10 cellular contexts compared by ENCODE assay signal in genomic region chr9:89978185-89978584, GRCh38.
DNase-seq lines count a peak whose midpoint lies in the region; ATAC-seq and TF ChIP-seq lines count a peak whose summit lies in the region.
"Had no signal": no experiment of that assay in that cellular context is flagged by ENCODE, and none has a peak within 500 bp of the region (broad histone marks: within the 10 kb centered on the region; RNA-seq: fewer than 3 reads in every experiment).

No MANE protein-coding gene starts in this region.

- H3K9me3 Mint-ChIP-seq in activated T-helper 1 cell treated with anti-CD3 and anti-CD28 coated beads, Interleukin-12 subunit alpha, Interleukin-12 subunit beta, Interleukin-2, Interleukin-4 antibody, amounts not matched to agents 30 ng/mL and 10 ng/mL and 1 ng/mL, durations not matched to agents 14 hours and 24 hours and 36 hours: peaks cover 7% of the 10 kb centered on the region

- H3K4me1 Mint-ChIP-seq in activated T-helper 1 cell treated with anti-CD3 and anti-CD28 coated beads, Interleukin-12 subunit alpha, Interleukin-12 subunit beta, Interleukin-2, Interleukin-4 antibody, amounts not matched to agents 30 ng/mL and 10 ng/mL and 1 ng/mL, durations not matched to agents 14 hours and 24 hours and 36 hours (ENCODE audit: low read depth): peaks cover 28% of the 10 kb centered on the region

- intact Hi-C loops in left ventricle myocardium inferior (cut with micrococcal nuclease): no loop called here
- intact Hi-C loops in activated T-helper 1 cell treated with anti-CD3 and anti-CD28 coated beads, Interleukin-12 subunit alpha, Interleukin-12 subunit beta, Interleukin-2, Interleukin-4 antibody, amounts not matched to agents 30 ng/mL and 10 ng/mL and 1 ng/mL, durations not matched to agents 14 hours and 24 hours and 36 hours (cut with micrococcal nuclease): no loop called here

- H3K27ac Mint-ChIP-seq in activated T-helper 1 cell treated with anti-CD3 and anti-CD28 coated beads, Interleukin-12 subunit alpha, Interleukin-12 subunit beta, Interleukin-2, Interleukin-4 antibody, amounts not matched to agents 30 ng/mL and 10 ng/mL and 1 ng/mL, durations not matched to agents 14 hours and 24 hours and 36 hours: no peak overlapping the region

- peak; percentile 59 for TF ChIP-seq CTCF in left ventricle myocardium inferior (IDR thresholded peaks at IDR 0.05; ENCODE audit: borderline replicate concordance)
- TF ChIP-seq CTCF in thoracic aorta (IDR thresholded peaks at IDR 0.05): peak; percentile 46

- DNase-seq in NCI-H2107 treated with DMSO at 0.1 percent for 48 hours (lab: John Stamatoyannopoulos, UW; ENCODE audit: unreplicated experiment): peak; percentile 25
- no peak for DNase-seq in NCI-H2107 (lab: John Stamatoyannopoulos, UW)
- DNase-seq in SW480 (ENCODE audit: low spot score): peak; percentile 29
- no peak for DNase-seq in left ventricle myocardium inferior
- no peak for DNase-seq in thoracic aorta (ENCODE audit: low spot score)
- no peak for DNase-seq in NCI-H446 treated with DMSO at 0.1 percent for 48 hours (lab: John Stamatoyannopoulos, UW)
- DNase-seq in foreskin melanocyte: no peak
- DNase-seq in activated T-helper 1 cell treated with anti-CD3 and anti-CD28 coated beads, Interleukin-12 subunit alpha, Interleukin-12 subunit beta, Interleukin-2, Interleukin-4 antibody, amounts not matched to agents 30 ng/mL and 10 ng/mL and 1 ng/mL, durations not matched to agents 14 hours and 24 hours and 36 hours (ENCODE audit: low spot score): no peak
- DNase-seq: AML-193, caudate nucleus had no signal

- no peak overlapping the region for H3K4me3 Mint-ChIP-seq in activated T-helper 1 cell treated with anti-CD3 and anti-CD28 coated beads, Interleukin-12 subunit alpha, Interleukin-12 subunit beta, Interleukin-2, Interleukin-4 antibody, amounts not matched to agents 30 ng/mL and 10 ng/mL and 1 ng/mL, durations not matched to agents 14 hours and 24 hours and 36 hours

- H3K36me3 Mint-ChIP-seq in activated T-helper 1 cell treated with anti-CD3 and anti-CD28 coated beads, Interleukin-12 subunit alpha, Interleukin-12 subunit beta, Interleukin-2, Interleukin-4 antibody, amounts not matched to agents 30 ng/mL and 10 ng/mL and 1 ng/mL, durations not matched to agents 14 hours and 24 hours and 36 hours (ENCODE audit: low read depth): peaks cover 6% of the 10 kb centered on the region

- peaks cover 7% of the 10 kb centered on the region for H3K27me3 Mint-ChIP-seq in activated T-helper 1 cell treated with anti-CD3 and anti-CD28 coated beads, Interleukin-12 subunit alpha, Interleukin-12 subunit beta, Interleukin-2, Interleukin-4 antibody, amounts not matched to agents 30 ng/mL and 10 ng/mL and 1 ng/mL, durations not matched to agents 14 hours and 24 hours and 36 hours (ENCODE audit: insufficient read depth)

- no peak overlapping the region for H3K27ac ChIP-seq in left ventricle myocardium inferior (replicated peaks)
- no peak overlapping the region for H3K27ac ChIP-seq in thoracic aorta

- no peaks in the 10 kb centered on the region for H3K27me3 ChIP-seq in left ventricle myocardium inferior (ENCODE audit: low read depth)
- no peaks in the 10 kb centered on the region for H3K27me3 ChIP-seq in thoracic aorta (replicated peaks; ENCODE audit: insufficient read depth)

- H3K36me3 ChIP-seq in left ventricle myocardium inferior (no peaks in the 10 kb centered on the region), thoracic aorta (no peaks in the 10 kb centered on the region)

- no peak for ATAC-seq in thoracic aorta (ENCODE audit: insufficient number of reproducible peaks, low FRiP score, low read depth)

- no peaks in the 10 kb centered on the region for H3K9me3 ChIP-seq in left ventricle myocardium inferior (replicated peaks)
- no peaks in the 10 kb centered on the region for H3K9me3 ChIP-seq in thoracic aorta

- no peak overlapping the region for H3K4me3 ChIP-seq in left ventricle myocardium inferior
- no peak overlapping the region for H3K4me3 ChIP-seq in thoracic aorta

- H3K4me1 ChIP-seq in left ventricle myocardium inferior (no peaks in the 10 kb centered on the region), thoracic aorta (ENCODE audit: control insufficient read depth in 1 of 2, low read depth in 2 of 2) (peaks cover 0 to 6% of the 10 kb centered on the region in 2 donors)

Comparison
In these comparisons a context has a peak if more than half of its experiments do, and no peak if none do; other contexts are left out.
1. DNase-seq: peak in NCI-H2107 treated with DMSO at 0.1 percent for 48 hours (single experiment) and SW480 (single experiment); none in NCI-H2107 (single experiment), left ventricle myocardium inferior (single experiment), thoracic aorta (single experiment), NCI-H446 treated with DMSO at 0.1 percent for 48 hours (single experiment), foreskin melanocyte (single experiment) and activated T-helper 1 cell treated with anti-CD3 and anti-CD28 coated beads, Interleukin-12 subunit alpha, Interleukin-12 subunit beta, Interleukin-2, Interleukin-4 antibody, amounts not matched to agents 30 ng/mL and 10 ng/mL and 1 ng/mL, durations not matched to agents 14 hours and 24 hours and 36 hours (single experiment).